ENCODE assay signal across 13 cellular contexts in the genomic region with DNA sequence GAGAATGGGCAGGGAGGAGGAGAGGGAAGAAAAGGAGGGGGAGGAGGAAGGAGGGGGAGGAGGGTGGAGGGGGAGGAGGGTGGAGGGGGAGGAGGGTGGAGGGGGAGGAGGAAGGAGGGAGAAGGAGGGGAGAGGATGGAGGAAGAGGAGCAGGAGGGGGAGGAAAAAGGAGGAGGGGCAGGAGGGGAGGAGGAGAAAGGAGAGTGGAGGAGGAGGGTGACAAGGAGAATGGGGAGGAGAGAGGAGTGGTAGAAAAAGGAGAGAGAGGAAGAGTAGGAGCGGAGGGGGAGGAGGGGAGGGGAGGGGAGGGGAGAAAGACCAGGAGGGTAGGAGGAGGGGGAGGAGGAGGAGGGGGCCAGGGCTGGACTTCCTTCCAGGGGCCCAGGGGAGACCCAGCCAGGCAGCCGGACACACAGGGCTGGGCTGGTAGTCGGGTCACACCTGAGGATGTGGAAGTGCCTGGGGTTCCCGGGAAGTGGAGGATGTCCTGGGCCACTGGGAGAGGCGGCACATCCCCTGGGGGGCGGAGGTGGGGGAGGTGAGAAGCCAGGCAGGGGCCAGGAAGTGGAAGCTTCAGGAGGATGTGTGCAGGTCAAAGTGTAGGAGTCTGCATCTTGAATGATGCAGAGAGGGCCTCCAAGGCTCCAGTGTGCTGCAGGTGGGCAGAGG. TPM values are rescaled to one million over a fixed set of nuclear protein-coding genes. Genes with fewer than 3 reads are reported as not detected.
DNase-seq lines count a peak whose midpoint lies in the region; ATAC-seq and TF ChIP-seq lines count a peak whose summit lies in the region.
"Had no signal": no experiment of that assay in that cellular context is flagged by ENCODE, and none has a peak within 500 bp of the region (broad histone marks: within the 10 kb centered on the region; RNA-seq: fewer than 3 reads in every experiment).

No MANE protein-coding gene starts in this region.

- no TSS peak for BruUV-seq in Caco-2 (replicated peaks; lab: Mats Ljungman, UMichigan)

- H3K36me3 Mint-ChIP-seq in WTC11 (peaks cover 24% of the 10 kb centered on the region), Caco-2 (ENCODE audit: insufficient read depth, unreplicated experiment) (no peaks in the 10 kb centered on the region)

- ATAC-seq in Right ventricle myocardium inferior, result peak; percentile 20
- ATAC-seq in WTC11, result peak; percentile 68
- peak; percentile 38 for ATAC-seq in upper lobe of right lung
- no peak for ATAC-seq in GM18909 (IDR thresholded peaks at IDR 0.05; ENCODE audit: poor library complexity, unreplicated experiment)
- ATAC-seq in GM18517 (IDR thresholded peaks at IDR 0.05; ENCODE audit: unreplicated experiment), result no peak
- ATAC-seq: left lung had no signal

- H3K4me1 ChIP-seq in iPS-20b (ENCODE audit: insufficient read depth, low read length) (peaks cover 8% of the 10 kb centered on the region; the same call in 1 of the 2 replicates), upper lobe of right lung (no peaks in the 10 kb centered on the region), Caco-2 (no peaks in the 10 kb centered on the region)
- H3K4me1 ChIP-seq: left lung had no signal

- H3K4me3 Mint-ChIP-seq in WTC11 (0 out of 2 replicates have a peak overlapping the region, but pooled peaks have one; percentile 24), Caco-2 (ENCODE audit: unreplicated experiment) (no peak overlapping the region)

- H3K27ac ChIP-seq in iPS-20b (ENCODE audit: low read length) (peak overlapping the region; percentile 89), upper lobe of right lung (no peak overlapping the region)
- H3K27ac ChIP-seq: left lung had no signal

- H3K4me3 ChIP-seq in iPS-20b (ENCODE audit: low read length), result peak overlapping the region; percentile 43; the same call in 1 of the 2 replicates
- H3K4me3 ChIP-seq in upper lobe of right lung, result no peak overlapping the region
- no peak overlapping the region for H3K4me3 ChIP-seq in Caco-2 (ENCODE audit: low read depth, low read length)
- H3K4me3 ChIP-seq: left lung had no signal

- H3K36me3 ChIP-seq in iPS-20b (ENCODE audit: insufficient read depth, low read depth, low read length) (no peaks in the 10 kb centered on the region; the same call in 1 of the 2 replicates), upper lobe of right lung (peaks cover 15% of the 10 kb centered on the region), Caco-2 (ENCODE audit: control insufficient read depth, insufficient read depth, low read length) (no peaks in the 10 kb centered on the region)

- CTCF ChIA-PET in WTC11 (lab: Charles Lee), result no interaction called here
- CTCF ChIA-PET in Caco-2 (lab: Charles Lee), result no interaction called here

- POLR2A ChIA-PET in WTC11 (lab: Charles Lee) (no interaction called here), Caco-2 (lab: Charles Lee) (no interaction called here)

- H3K9me3 ChIP-seq in iPS-20b (ENCODE audit: insufficient read depth, low read depth, low read length) (0 out of 2 replicates have a peak, but pooled peaks cover 5% of the 10 kb centered on the region), upper lobe of right lung (peaks cover 5% of the 10 kb centered on the region), Caco-2 (no peaks in the 10 kb centered on the region)

- DNase-seq in Right ventricle myocardium inferior (ENCODE audit: missing footprints) (no peak), cardiac septum (ENCODE audit: low spot score) (no peak), WTC11 (ENCODE audit: low spot score) (peak; percentile 63), upper lobe of right lung (no peak), Caco-2 (no peak)
- DNase-seq: foreskin melanocyte; left lung; NCI-H69; stimulated activated CD4-positive, alpha-beta T cell treated with anti-CD3 and anti-CD28 coated beads, Interleukin-12 subunit alpha, Interleukin-12 subunit beta, amount 100 ng/mL, for 4 hours; stimulated activated CD8-positive, alpha-beta memory T cell treated with anti-CD3 and anti-CD28 coated beads, Interleukin-4, amount 100 ng/mL, for 48 hours had no signal

- H3K9ac ChIP-seq in iPS-20b (ENCODE audit: low read depth, low read length), result peak overlapping the region; percentile 72; the same call in 1 of the 2 replicates

- intact Hi-C loops in Right ventricle myocardium inferior (cut with DNase I), result no loop called here
- intact Hi-C loops in cardiac septum (cut with DNase I), result no loop called here
- intact Hi-C loops in upper lobe of right lung (cut with DNase I), result no loop called here
- intact Hi-C loops in Caco-2 (cut with micrococcal nuclease; ENCODE audit: unreplicated experiment), result no loop called here

- TF ChIP-seq CTCF in WTC11 (IDR thresholded peaks at IDR 0.05), result no peak
- no peak for TF ChIP-seq CTCF in upper lobe of right lung (IDR thresholded peaks at IDR 0.05)
- no peak for TF ChIP-seq CTCF in Caco-2 (IDR thresholded peaks at IDR 0.05; ENCODE audit: insufficient read depth in 1 of 2, low read depth in 1 of 2, low read length in 1 of 2, severe bottlenecking in 1 of 2, unreplicated experiment in 1 of 2)

- H3K27ac Mint-ChIP-seq in WTC11, result peak overlapping the region; percentile 83; the same call in 1 of the 2 replicates
- no peak overlapping the region for H3K27ac Mint-ChIP-seq in Caco-2 (ENCODE audit: unreplicated experiment)

- H3K9me3 Mint-ChIP-seq in WTC11, result peaks cover 6% of the 10 kb centered on the region
- H3K9me3 Mint-ChIP-seq in Caco-2 (ENCODE audit: unreplicated experiment), result no peaks in the 10 kb centered on the region

- peaks cover 21% of the 10 kb centered on the region for H3K4me1 Mint-ChIP-seq in WTC11
- no peaks in the 10 kb centered on the region for H3K4me1 Mint-ChIP-seq in Caco-2 (ENCODE audit: low read depth, unreplicated experiment)

- H3K27me3 Mint-ChIP-seq in WTC11 (ENCODE audit: low read depth) (no peaks in the 10 kb centered on the region), Caco-2 (ENCODE audit: insufficient read depth, unreplicated experiment) (peaks cover 4% of the 10 kb centered on the region)

- H3K27me3 ChIP-seq in iPS-20b (ENCODE audit: insufficient read depth, low read length) (no peaks in the 10 kb centered on the region), upper lobe of right lung (no peaks in the 10 kb centered on the region), Caco-2 (replicated peaks; ENCODE audit: control insufficient read depth, insufficient read depth, low read length) (no peaks in the 10 kb centered on the region)
- H3K27me3 ChIP-seq: left lung had no signal

TF ChIP-seq in WTC11, 78 proteins besides CTCF, POLR2A, EP300 and RAD21 (continues in another document):
- TF ChIP-seq IRF2 (CRISPR knock-in tag; IDR thresholded peaks at IDR 0.05; ENCODE audit: borderline replicate concordance, low read depth) (no peak), ZNF416 (CRISPR knock-in tag; IDR thresholded peaks at IDR 0.05) (no peak), PRRX2 (CRISPR knock-in tag; IDR thresholded peaks at IDR 0.05) (no peak), OVOL2 (CRISPR knock-in tag; IDR thresholded peaks at IDR 0.05; ENCODE audit: borderline replicate concordance) (no peak), TCF7 (CRISPR knock-in tag; IDR thresholded peaks at IDR 0.05; ENCODE audit: low read depth) (no peak), MXD4 (CRISPR knock-in tag; IDR thresholded peaks at IDR 0.05; ENCODE audit: borderline replicate concordance) (no peak), EMX1 (CRISPR knock-in tag; IDR thresholded peaks at IDR 0.05) (no peak), GABPB1 (CRISPR knock-in tag; IDR thresholded peaks at IDR 0.05) (no peak), ZNF671 (CRISPR knock-in tag; IDR thresholded peaks at IDR 0.05) (no peak), ZNF138 (CRISPR knock-in tag; conservative IDR thresholded peaks at IDR 0.05) (no peak)
- TF ChIP-seq, protein P1, sequence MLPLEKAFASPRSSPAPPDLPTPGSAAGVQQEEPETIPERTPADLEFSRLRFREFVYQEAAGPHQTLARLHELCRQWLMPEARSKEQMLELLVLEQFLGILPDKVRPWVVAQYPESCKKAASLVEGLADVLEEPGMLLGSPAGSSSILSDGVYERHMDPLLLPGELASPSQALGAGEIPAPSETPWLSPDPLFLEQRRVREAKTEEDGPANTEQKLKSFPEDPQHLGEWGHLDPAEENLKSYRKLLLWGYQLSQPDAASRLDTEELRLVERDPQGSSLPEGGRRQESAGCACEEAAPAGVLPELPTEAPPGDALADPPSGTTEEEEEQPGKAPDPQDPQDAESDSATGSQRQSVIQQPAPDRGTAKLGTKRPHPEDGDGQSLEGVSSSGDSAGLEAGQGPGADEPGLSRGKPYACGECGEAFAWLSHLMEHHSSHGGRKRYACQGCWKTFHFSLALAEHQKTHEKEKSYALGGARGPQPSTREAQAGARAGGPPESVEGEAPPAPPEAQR (CRISPR knock-in tag; IDR thresholded peaks at IDR 0.05), result no peak
- TF ChIP-seq, protein P2, sequence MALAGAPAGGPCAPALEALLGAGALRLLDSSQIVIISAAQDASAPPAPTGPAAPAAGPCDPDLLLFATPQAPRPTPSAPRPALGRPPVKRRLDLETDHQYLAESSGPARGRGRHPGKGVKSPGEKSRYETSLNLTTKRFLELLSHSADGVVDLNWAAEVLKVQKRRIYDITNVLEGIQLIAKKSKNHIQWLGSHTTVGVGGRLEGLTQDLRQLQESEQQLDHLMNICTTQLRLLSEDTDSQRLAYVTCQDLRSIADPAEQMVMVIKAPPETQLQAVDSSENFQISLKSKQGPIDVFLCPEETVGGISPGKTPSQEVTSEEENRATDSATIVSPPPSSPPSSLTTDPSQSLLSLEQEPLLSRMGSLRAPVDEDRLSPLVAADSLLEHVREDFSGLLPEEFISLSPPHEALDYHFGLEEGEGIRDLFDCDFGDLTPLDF (CRISPR knock-in tag; IDR thresholded peaks at IDR 0.05), result no peak

RNA-seq across cellular contexts. Expression of a gene that starts 18.7 kb away (rescaled TPM):
- total RNA-seq in Right ventricle myocardium inferior (8.1 TPM), cardiac septum (7.6 TPM), WTC11 (2021) (0.26 to 0.48 TPM in 2 of 3 replicates, not detected in the other), upper lobe of right lung (43.0 TPM), Caco-2 (2022) (0.21 TPM in 1 of 2 replicates, not detected in the other)

RNA-seq across cellular contexts. Expression of a gene that starts 36.6 kb away (rescaled TPM):
- 145 TPM for total RNA-seq in Right ventricle myocardium inferior
- total RNA-seq in cardiac septum, result 147 TPM
- total RNA-seq in WTC11 (2021), result 627 to 722 TPM (median 720 TPM) in 3 replicates
- total RNA-seq in upper lobe of right lung, result 337 TPM
- total RNA-seq in Caco-2 (2022), result 450 and 455 TPM in 2 replicates

Comparison
In these comparisons a context has a peak if more than half of its experiments do, and no peak if none do; other contexts are left out.
1. ATAC-seq: peak in Right ventricle myocardium inferior (single experiment), WTC11 (single experiment) and upper lobe of right lung (single experiment); none in GM18909 (single experiment) and GM18517 (single experiment).